Comparison of ENCODE assay signal across 21 cellular contexts in genomic region chr16:9195301-9195700, GRCh38.
A peak's percentile ranks its signal among the peaks of the same experiment; 100 is the strongest.
DNase-seq lines count a peak whose midpoint lies in the region; ATAC-seq, FAIRE-seq and TF ChIP-seq lines count a peak whose summit lies in the region.
"Had no signal": no experiment of that assay in that cellular context is flagged by ENCODE, and none has a peak within 500 bp of the region (broad histone marks: within the 10 kb centered on the region; RNA-seq: fewer than 3 reads in every experiment).

No MANE protein-coding gene starts in this region.

- TF ChIP-seq CTCF in cardiac muscle cell (IDR thresholded peaks at IDR 0.05; ENCODE audit: low read depth, low read length) (no peak), right atrium auricular region (IDR thresholded peaks at IDR 0.05) (no peak), nephron (IDR thresholded peaks at IDR 0.05; ENCODE audit: unreplicated experiment in 3 of 3) (no peak), D721Med (IDR thresholded peaks at IDR 0.05; ENCODE audit: insufficient read depth, missing control alignments) (no peak)

- DNase-seq in cardiac muscle cell (ENCODE audit: low read depth in 1 of 2, low spot score in 1 of 2) = peak in 1 of 2 donors; percentile 67
- no peak for DNase-seq in right atrium auricular region (ENCODE audit: low spot score)
- peak; percentile 24 for DNase-seq in RPMI8226
- no peak for DNase-seq in HuH-7 (ENCODE audit: low spot score)
- DNase-seq in D721Med (ENCODE audit: insufficient read length, low spot score) = no peak
- DNase-seq in natural killer cell treated with Interleukin-12 subunit alpha and Interleukin-12 subunit beta and Interleukin-15 and Interleukin-18, amount 100 ng/mL, for 72 hours (ENCODE audit: low spot score) = no peak
- DNase-seq: 8988T; ACHN; BE2C; C1 segment of cervical spinal cord; Caco-2; CD4-positive, alpha-beta T cell; DMS153; DMS79; GF-D8; HCEC 1CT had no signal

- H3K27me3 ChIP-seq in cardiac muscle cell (no peaks in the 10 kb centered on the region), right atrium auricular region (no peaks in the 10 kb centered on the region)
- H3K27me3 ChIP-seq: BE2C had no signal

- H3K9me3 ChIP-seq in cardiac muscle cell (ENCODE audit: low read depth) = no peaks in the 10 kb centered on the region
- H3K9me3 ChIP-seq in right atrium auricular region = no peaks in the 10 kb centered on the region
- H3K9me3 ChIP-seq: Caco-2 had no signal

- H3K27ac ChIP-seq in cardiac muscle cell = peak overlapping the region; percentile 1
- H3K27ac ChIP-seq in right atrium auricular region = no peak overlapping the region
- H3K27ac ChIP-seq: HL-60 had no signal

- H3K36me3 ChIP-seq in cardiac muscle cell = no peaks in the 10 kb centered on the region
- H3K36me3 ChIP-seq in right atrium auricular region = no peaks in the 10 kb centered on the region
- H3K36me3 ChIP-seq: BE2C had no signal

- H3K4me3 Mint-ChIP-seq in nephron = no peak overlapping the region
- H3K4me3 Mint-ChIP-seq in natural killer cell treated with Interleukin-12 subunit alpha and Interleukin-12 subunit beta and Interleukin-15 and Interleukin-18, amount 100 ng/mL, for 72 hours = no peak overlapping the region
- H3K4me3 Mint-ChIP-seq: CD4-positive, alpha-beta T cell; GM23338; IgD-negative memory B cell had no signal

- H3K36me3 Mint-ChIP-seq in nephron (ENCODE audit: low read depth) = no peaks in the 10 kb centered on the region
- no peaks in the 10 kb centered on the region for H3K36me3 Mint-ChIP-seq in natural killer cell treated with Interleukin-12 subunit alpha and Interleukin-12 subunit beta and Interleukin-15 and Interleukin-18, amount 100 ng/mL, for 72 hours
- H3K36me3 Mint-ChIP-seq: IgD-negative memory B cell had no signal

- ATAC-seq in natural killer cell treated with Interleukin-12 subunit alpha and Interleukin-12 subunit beta and Interleukin-15 and Interleukin-18, amount 100 ng/mL, for 72 hours = no peak
- ATAC-seq: GM23338 had no signal

- H3K4me3 ChIP-seq in cardiac muscle cell = no peak overlapping the region
- no peak overlapping the region for H3K4me3 ChIP-seq in right atrium auricular region
- H3K4me3 ChIP-seq: GM23338 had no signal

- H3K9me3 Mint-ChIP-seq in nephron = no peaks in the 10 kb centered on the region
- no peaks in the 10 kb centered on the region for H3K9me3 Mint-ChIP-seq in natural killer cell treated with Interleukin-12 subunit alpha and Interleukin-12 subunit beta and Interleukin-15 and Interleukin-18, amount 100 ng/mL, for 72 hours
- H3K9me3 Mint-ChIP-seq: CD4-positive, alpha-beta T cell; GM23338; IgD-negative memory B cell had no signal

- peaks cover 9% of the 10 kb centered on the region for H3K27me3 Mint-ChIP-seq in nephron (ENCODE audit: low read depth)
- H3K27me3 Mint-ChIP-seq in natural killer cell treated with Interleukin-12 subunit alpha and Interleukin-12 subunit beta and Interleukin-15 and Interleukin-18, amount 100 ng/mL, for 72 hours = peaks cover 9 to 12% of the 10 kb centered on the region in 2 donors

- peaks cover 6% of the 10 kb centered on the region for H3K4me1 Mint-ChIP-seq in nephron
- H3K4me1 Mint-ChIP-seq in natural killer cell treated with Interleukin-12 subunit alpha and Interleukin-12 subunit beta and Interleukin-15 and Interleukin-18, amount 100 ng/mL, for 72 hours (ENCODE audit: low read depth in 2 of 2) = no peaks in the 10 kb centered on the region
- H3K4me1 Mint-ChIP-seq: GM23338, IgD-negative memory B cell had no signal

- H3K27ac Mint-ChIP-seq in nephron = peak overlapping the region in 2 of 3 experiments; percentile 6 to 8
- no peak overlapping the region for H3K27ac Mint-ChIP-seq in natural killer cell treated with Interleukin-12 subunit alpha and Interleukin-12 subunit beta and Interleukin-15 and Interleukin-18, amount 100 ng/mL, for 72 hours
- H3K27ac Mint-ChIP-seq: CD4-positive, alpha-beta T cell; GM23338; IgD-negative memory B cell had no signal

- no peaks in the 10 kb centered on the region for H3K4me1 ChIP-seq in cardiac muscle cell (ENCODE audit: low read depth)
- H3K4me1 ChIP-seq in right atrium auricular region = no peaks in the 10 kb centered on the region
- H3K4me1 ChIP-seq: BE2C, Caco-2 had no signal

- no peak for FAIRE-seq in D721Med (lab: Jason Lieb, UNC)
- FAIRE-seq: H54 had no signal

Comparison
In these comparisons a context has a peak if more than half of its experiments do, and no peak if none do; other contexts are left out.
1. H3K27ac Mint-ChIP-seq: peak in nephron (2 of 3); none in natural killer cell treated with Interleukin-12 subunit alpha and Interleukin-12 subunit beta and Interleukin-15 and Interleukin-18, amount 100 ng/mL, for 72 hours (0 of 2).